In genomic region chr6:30744054-30744805, GRCh38 we compare ENCODE assay signal across 8 cellular contexts. TPM values are rescaled to one million over a fixed set of nuclear protein-coding genes. Genes with fewer than 3 reads are reported as not detected.
DNase-seq lines count a peak whose midpoint lies in the region; ATAC-seq and TF ChIP-seq lines count a peak whose summit lies in the region.

IER3 (minus strand) TSS chr6:30744547; CDS start chr6:30744518, 29 bp downstream.

- H3K4me2 ChIP-seq in DND-41 (ENCODE audit: insufficient read depth, low read length) = peak within 1 kb of the TSS; percentile 77
- H3K4me2 ChIP-seq in OCI-LY7 (ENCODE audit: low read length) = peak within 1 kb of the TSS; percentile 97

- H3K4me1 ChIP-seq in DND-41 (ENCODE audit: insufficient read depth, low read length) (peaks cover 58% of the 10 kb centered on the region), OCI-LY7 (ENCODE audit: insufficient read depth, low read length, poor library complexity, severe bottlenecking) (peaks cover 31% of the 10 kb centered on the region)

- H2AFZ ChIP-seq in DND-41 (ENCODE audit: low read depth, low read length) (peak within 1 kb of the TSS; percentile 66), OCI-LY7 (ENCODE audit: low read length) (peak within 1 kb of the TSS; percentile 74; the same call in 1 of the 2 replicates)

- POLR2A ChIA-PET in OCI-LY7 (lab: Charles Lee) = interaction anchor here (0.5 to 0.6 kb wide), 2 partner anchors 9 to 38 kb away, joined by 4 to 5 read pairs; no protein-coding TSS in a partner anchor

- H3K27ac ChIP-seq in DND-41 (ENCODE audit: low read length) (peak within 1 kb of the TSS; percentile 73), OCI-LY7 (ENCODE audit: low read depth, low read length, poor library complexity, severe bottlenecking) (peak within 1 kb of the TSS; percentile 50)

- H3K79me2 ChIP-seq in DND-41 (ENCODE audit: insufficient read depth, low read length) = peaks cover 24% of the 10 kb centered on the region
- H3K79me2 ChIP-seq in OCI-LY7 (ENCODE audit: insufficient read depth, low read depth, low read length) = peaks cover 10% of the 10 kb centered on the region

- H3K9ac ChIP-seq in DND-41 (ENCODE audit: low read depth, low read length) = peak within 1 kb of the TSS; percentile 73

- peaks cover 17% of the 10 kb centered on the region for H3K27me3 ChIP-seq in DND-41 (ENCODE audit: insufficient read depth, low read length, poor library complexity)

- peak within 1 kb of the TSS; percentile 22 to 92; a peak in 3 of 4 replicates for H3K4me3 ChIP-seq in DND-41 (ENCODE audit: low read depth in 1 of 2, low read length in 2 of 2)
- H3K4me3 ChIP-seq in OCI-LY7 (ENCODE audit: low read depth, low read length, poor library complexity, severe bottlenecking) = peak within 1 kb of the TSS; percentile 91

- DNase-seq in DND-41 (peak; percentile 87), OCI-LY7 (ENCODE audit: low spot score) (peak; percentile 67), fibroblast of gingiva (ENCODE audit: low read depth) (peak; percentile 79), naive B cell (peak; percentile 61), NCI-H2227 treated with DMSO at 0.1 percent for 48 hours (lab: John Stamatoyannopoulos, UW) (no peak)
- peak; percentile 92 to 95 for DNase-seq in activated T-cell treated with anti-CD3 and anti-CD28 coated beads, Interleukin-2, amount 50 U/mL, for 48 hours
- peak; percentile 75 to 93 for DNase-seq in stimulated activated effector memory CD8-positive, alpha-beta T cell treated with anti-CD3 and anti-CD28 coated beads, Interleukin-12 subunit alpha, Interleukin-12 subunit beta, amount 100 ng/mL, for 72 hours (ENCODE audit: low spot score in 2 of 2)

- H3K36me3 ChIP-seq in DND-41 (ENCODE audit: insufficient read depth, low read length) (peaks cover 16% of the 10 kb centered on the region), OCI-LY7 (ENCODE audit: insufficient read depth, low read length) (peaks cover 14% of the 10 kb centered on the region)

- CTCF ChIA-PET in OCI-LY7 (lab: Charles Lee; ENCODE audit: unreplicated experiment) = interaction anchor here (0.6 kb wide), 1 partner anchor 79 kb away, joined by 3 read pairs; no protein-coding TSS in a partner anchor

- no peaks in the 10 kb centered on the region for H3K9me3 ChIP-seq in DND-41 (ENCODE audit: insufficient read depth, low read length, severe bottlenecking)
- H3K9me3 ChIP-seq in OCI-LY7 (ENCODE audit: low read length) = no peaks in the 10 kb centered on the region

- H3K27me3 Mint-ChIP-seq in naive B cell = peaks cover 0 to 7% (median 0%) of the 10 kb centered on the region in 3 donors

- H3K4me1 Mint-ChIP-seq in naive B cell = peaks cover 31 to 39% (median 34%) of the 10 kb centered on the region in 3 donors
- H3K4me1 Mint-ChIP-seq in stimulated activated effector memory CD8-positive, alpha-beta T cell treated with anti-CD3 and anti-CD28 coated beads, Interleukin-12 subunit alpha, Interleukin-12 subunit beta, amount 100 ng/mL, for 72 hours = peaks cover 72% of the 10 kb centered on the region

- peak; percentile 81 for TF ChIP-seq CTCF in DND-41 (IDR thresholded peaks at IDR 0.05; ENCODE audit: borderline replicate concordance, extremely low read depth, low read length, poor library complexity, severe bottlenecking)
- TF ChIP-seq CTCF in OCI-LY7 (conservative IDR thresholded peaks at IDR 0.05; ENCODE audit: low read length) = peak; percentile 74

- H3K4me3 Mint-ChIP-seq in naive B cell = peak within 1 kb of the TSS; percentile 83 to 96 (median 90)
- H3K4me3 Mint-ChIP-seq in stimulated activated effector memory CD8-positive, alpha-beta T cell treated with anti-CD3 and anti-CD28 coated beads, Interleukin-12 subunit alpha, Interleukin-12 subunit beta, amount 100 ng/mL, for 72 hours = peak within 1 kb of the TSS; percentile 98

- BruUV-seq in OCI-LY7 (replicated peaks; lab: Mats Ljungman, UMichigan) = TSS peak; percentile 37

- peaks cover 5% of the 10 kb centered on the region; the same call in 1 of the 2 replicates for H4K20me1 ChIP-seq in DND-41 (ENCODE audit: insufficient read depth, low read length)
- no peaks in the 10 kb centered on the region for H4K20me1 ChIP-seq in OCI-LY7 (ENCODE audit: insufficient read depth, low read length)

- H3K36me3 Mint-ChIP-seq in naive B cell = no peaks in the 10 kb centered on the region
- H3K36me3 Mint-ChIP-seq in stimulated activated effector memory CD8-positive, alpha-beta T cell treated with anti-CD3 and anti-CD28 coated beads, Interleukin-12 subunit alpha, Interleukin-12 subunit beta, amount 100 ng/mL, for 72 hours = peaks cover 61% of the 10 kb centered on the region

- H3K9me2 ChIP-seq in OCI-LY7 (ENCODE audit: insufficient read depth, low read length) = no peaks in the 10 kb centered on the region

- ATAC-seq in DND-41 (ENCODE audit: insufficient read depth, low read depth) = peak; percentile 61
- ATAC-seq in HG03432 (IDR thresholded peaks at IDR 0.05; ENCODE audit: unreplicated experiment) = peak; percentile 33
- peak; percentile 71 to 72 for ATAC-seq in naive B cell (ENCODE audit: low read depth in 2 of 2)
- ATAC-seq in stimulated activated effector memory CD8-positive, alpha-beta T cell treated with anti-CD3 and anti-CD28 coated beads, Interleukin-12 subunit alpha, Interleukin-12 subunit beta, amount 100 ng/mL, for 72 hours = peak; percentile 66

- no peaks in the 10 kb centered on the region for H3K9me3 Mint-ChIP-seq in naive B cell
- no peaks in the 10 kb centered on the region for H3K9me3 Mint-ChIP-seq in stimulated activated effector memory CD8-positive, alpha-beta T cell treated with anti-CD3 and anti-CD28 coated beads, Interleukin-12 subunit alpha, Interleukin-12 subunit beta, amount 100 ng/mL, for 72 hours

- intact Hi-C loops in OCI-LY7 (cut with micrococcal nuclease; ENCODE audit: unreplicated experiment) = loop anchor here (5.0 kb wide), 2 partner anchors 127 to 187 kb away; partner anchors contain the start of genes GNL1, MRPS18B, PPP1R10 and PRR3

- peak within 1 kb of the TSS; percentile 69 to 89 (median 76) for H3K27ac Mint-ChIP-seq in naive B cell
- peak within 1 kb of the TSS; percentile 98 for H3K27ac Mint-ChIP-seq in stimulated activated effector memory CD8-positive, alpha-beta T cell treated with anti-CD3 and anti-CD28 coated beads, Interleukin-12 subunit alpha, Interleukin-12 subunit beta, amount 100 ng/mL, for 72 hours

RNA-seq across cellular contexts. Expression of gene IER3, which starts in this region (rescaled TPM):
- total RNA-seq in OCI-LY7 (2014; rRNA removed; shearing (Covaris generic)) = 0.51 and 2.8 TPM in 2 replicates
- 1.3 and 1.6 TPM in 2 replicates for total RNA-seq in OCI-LY7 (2022)
- polyA plus RNA-seq in naive B cell (ENCODE audit: low read depth in 6 of 6) = under 1 TPM in 1 of 6 donors, not detected in 5; 0.31 TPM

Comparison
In these comparisons a context has a peak if more than half of its experiments do, and no peak if none do; other contexts are left out.
1. Peak in DNase-seq and ATAC-seq in naive B cell; RNA of the gene not detected or under 1 TPM.